8 cellular contexts compared by ENCODE assay signal in the genomic region with DNA sequence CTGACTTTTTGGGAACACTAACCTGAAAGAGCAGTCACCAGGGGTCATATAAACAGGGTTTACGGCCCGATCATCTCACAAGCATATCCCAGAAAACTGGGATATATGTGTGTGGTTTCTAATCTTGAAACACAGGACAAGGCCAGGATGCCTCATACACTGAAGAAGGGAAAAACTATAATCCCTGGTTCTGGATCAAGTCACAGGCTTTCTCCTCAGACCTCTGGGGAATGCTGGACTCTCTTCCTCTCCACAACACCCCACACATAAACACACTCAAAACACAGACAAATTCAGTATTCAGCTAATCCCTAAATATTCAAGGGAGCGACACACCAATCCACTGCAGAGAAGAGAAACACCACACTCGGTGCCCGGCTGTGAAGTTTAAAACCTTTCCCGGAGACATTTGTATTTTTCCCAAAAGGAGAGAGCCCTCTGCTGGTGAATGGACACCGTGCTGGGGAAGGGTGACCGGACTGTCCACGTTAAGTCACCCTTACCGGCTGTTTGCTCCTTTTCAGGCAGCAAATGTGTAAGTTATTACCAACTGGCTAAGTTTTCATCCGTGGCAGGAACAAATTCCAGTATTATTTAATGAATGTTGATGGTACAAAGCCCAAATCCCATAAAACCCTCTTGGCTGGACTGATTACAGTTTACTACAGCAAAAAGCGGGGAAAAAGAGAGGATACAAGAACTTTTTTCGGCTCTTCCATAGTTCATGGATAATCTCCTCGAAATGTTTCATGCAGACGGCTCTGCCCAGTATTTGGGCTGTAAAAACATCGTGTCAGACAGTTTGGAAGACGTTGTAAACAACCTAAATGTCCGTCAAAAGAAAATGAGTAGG.
DNase-seq lines count a peak whose midpoint lies in the region; ATAC-seq and TF ChIP-seq lines count a peak whose summit lies in the region.

No MANE protein-coding gene starts in this region.

- ATAC-seq in GM21619 (IDR thresholded peaks at IDR 0.05; ENCODE audit: unreplicated experiment): no peak

- no peak for TF ChIP-seq POLR2A in erythroblast (IDR thresholded peaks at IDR 0.05; ENCODE audit: low read length)

- DNase-seq in DMS153 treated with DMSO at 0.1 percent for 48 hours (lab: John Stamatoyannopoulos, UW; ENCODE audit: unreplicated experiment) (peak; percentile 31), DMS153 (lab: John Stamatoyannopoulos, UW) (no peak), KBM-7 (peak; percentile 39), SK-MEL-5 (ENCODE audit: low read depth, low spot score) (peak; percentile 73), erythroblast (lab: John Stamatoyannopoulos, UW) (peak; percentile 35 to 71), mucosa of gallbladder (ENCODE audit: low spot score) (peak; percentile 65)
- DNase-seq in central memory CD4-positive, alpha-beta T cell: no peak

- in situ Hi-C loops in KBM-7 (cut with MboI; ENCODE audit: low pct_unique_long_range_greater_than_20kb, low sequenced_read_pairs) (loop anchor here (25.0 kb wide), 1 partner anchor 676 kb away; no protein-coding TSS in a partner anchor), SK-MEL-5 (cut with HindIII; ENCODE audit: low pct_unique_long_range_greater_than_20kb, low sequenced_read_pairs) (no loop called here)

Comparison
In these comparisons a context has a peak if more than half of its experiments do, and no peak if none do; other contexts are left out.
1. DNase-seq: peak in DMS153 treated with DMSO at 0.1 percent for 48 hours (single experiment), KBM-7 (single experiment), SK-MEL-5 (single experiment), erythroblast (2 of 2) and mucosa of gallbladder (single experiment); none in DMS153 (single experiment) and central memory CD4-positive, alpha-beta T cell (single experiment).